Comparison of ENCODE assay signal across 27 cellular contexts in the genomic region with DNA sequence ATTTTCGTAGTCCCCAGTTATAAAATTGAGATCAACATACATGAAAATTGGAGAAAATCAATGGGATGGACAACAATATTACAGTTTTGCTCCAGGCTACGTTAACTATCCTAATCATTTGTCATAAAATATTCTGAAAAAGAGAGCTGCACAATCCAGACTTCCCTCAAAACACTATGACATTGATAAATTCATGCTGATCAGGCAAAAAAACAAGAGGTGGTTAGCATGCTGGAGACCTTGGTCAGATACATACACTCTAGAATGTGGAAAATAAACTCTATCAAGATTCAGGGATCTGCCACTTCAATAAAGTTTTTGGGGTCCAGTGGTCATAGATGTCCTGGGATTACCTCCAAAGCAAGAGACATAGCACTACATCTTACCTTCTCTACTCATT. TPM values are rescaled to one million over a fixed set of nuclear protein-coding genes. Genes with fewer than 3 reads are reported as not detected.
"Had no signal": no experiment of that assay in that cellular context is flagged by ENCODE, and none has a peak within 500 bp of the region (broad histone marks: within the 10 kb centered on the region; RNA-seq: fewer than 3 reads in every experiment).

No MANE protein-coding gene starts in this region.

- H3K27ac Mint-ChIP-seq: activated CD8-positive, alpha-beta T cell treated with anti-CD3 and anti-CD28 coated beads for 36 hours; activated naive CD8-positive, alpha-beta T cell treated with anti-CD3 and anti-CD28 coated beads, Interleukin-2, amount 10 ng/mL, durations not matched to agents 7 days and 5 days; activated T-cell treated with anti-CD3 and anti-CD28 coated beads, Interleukin-2, amount 50 U/mL, for 72 hours; activated T-helper 2 cell treated with anti-CD3 and anti-CD28 coated beads, Interferon-gamma antibody, Interleukin-2, Interleukin-4, amounts not matched to agents 10 μg/mL and 5 μg/mL and 100 μg/mL, durations not matched to agents 14 hours and 24 hours and 36 hours had no signal

- H3K27ac ChIP-seq: adrenal gland, KMS-11, Peyer's patch, VCaP had no signal

- ATAC-seq: activated CD8-positive, alpha-beta T cell treated with anti-CD3 and anti-CD28 coated beads for 36 hours; activated T-cell treated with anti-CD3 and anti-CD28 coated beads, Interleukin-2, amount 50 U/mL, for 72 hours had no signal

- H3K36me3 Mint-ChIP-seq: activated naive CD8-positive, alpha-beta T cell treated with anti-CD3 and anti-CD28 coated beads, Interleukin-2, amount 10 ng/mL, durations not matched to agents 7 days and 5 days had no signal

- H3K4me3 Mint-ChIP-seq: activated CD8-positive, alpha-beta T cell treated with anti-CD3 and anti-CD28 coated beads for 36 hours; activated naive CD8-positive, alpha-beta T cell treated with anti-CD3 and anti-CD28 coated beads, Interleukin-2, amount 10 ng/mL, durations not matched to agents 7 days and 5 days; activated T-cell treated with anti-CD3 and anti-CD28 coated beads, Interleukin-2, amount 50 U/mL, for 72 hours had no signal

- H3K4me2 ChIP-seq: KMS-11 had no signal

- H3K4me1 Mint-ChIP-seq: activated naive CD8-positive, alpha-beta T cell treated with anti-CD3 and anti-CD28 coated beads, Interleukin-2, amount 10 ng/mL, durations not matched to agents 7 days and 5 days had no signal

- H3K9me3 Mint-ChIP-seq: activated CD8-positive, alpha-beta T cell treated with anti-CD3 and anti-CD28 coated beads for 36 hours; activated naive CD8-positive, alpha-beta T cell treated with anti-CD3 and anti-CD28 coated beads, Interleukin-2, amount 10 ng/mL, durations not matched to agents 7 days and 5 days; activated T-cell treated with anti-CD3 and anti-CD28 coated beads, Interleukin-2, amount 50 U/mL, for 72 hours; activated T-helper 2 cell treated with anti-CD3 and anti-CD28 coated beads, Interferon-gamma antibody, Interleukin-2, Interleukin-4, amounts not matched to agents 10 μg/mL and 5 μg/mL and 100 μg/mL, durations not matched to agents 14 hours and 24 hours and 36 hours had no signal

- DNase-seq: activated CD4-positive, alpha-beta T cell treated with anti-CD3 and anti-CD28 coated beads, Interleukin-2, amount 50 U/mL, for 1 hour; activated CD4-positive, CD25-positive, alpha-beta regulatory T cell; activated CD8-positive, alpha-beta memory T cell treated with anti-CD3 and anti-CD28 coated beads, Interleukin-2, amount 50 U/mL, for 4 hours; activated CD8-positive, alpha-beta T cell treated with anti-CD3 and anti-CD28 coated beads for 36 hours; activated naive CD4-positive, alpha-beta T cell treated with anti-CD3 and anti-CD28 coated beads, Interleukin-2, amount 50 U/mL, for 16 hours; activated naive CD8-positive, alpha-beta T cell treated with anti-CD3 and anti-CD28 coated beads, Interleukin-2, amount 10 ng/mL, durations not matched to agents 7 days and 5 days; activated T-cell treated with anti-CD3 and anti-CD28 coated beads, Interleukin-2, amount 50 U/mL, for 72 hours; adrenal gland; anterior cingulate cortex; central memory CD4-positive, alpha-beta T cell; MG63; MV-4-11; NCI-H1092 treated with DMSO at 0.1 percent for 48 hours; NCI-H1417 treated with DMSO at 0.1 percent for 48 hours; NCI-H1694 treated with DMSO at 0.1 percent for 48 hours; NCI-H2029 treated with DMSO at 0.1 percent for 48 hours; NCI-H345; NCI-H510A; NCI-H526 treated with DMSO at 0.1 percent for 48 hours; Peyer's patch; SHP77 treated with DMSO at 0.1 percent for 48 hours; T-helper 1 cell had no signal

- H3K9ac ChIP-seq: KMS-11 had no signal

- H3K4me1 ChIP-seq: adrenal gland, Peyer's patch had no signal

- H3K4me3 ChIP-seq: adrenal gland, MG63, Peyer's patch had no signal

- H3K27me3 ChIP-seq: adrenal gland, MG63, Peyer's patch had no signal

- H3K9me3 ChIP-seq: adrenal gland, Peyer's patch had no signal

- FAIRE-seq: bronchial epithelial cell had no signal

- H3K36me3 ChIP-seq: adrenal gland, MG63, Peyer's patch had no signal

RNA-seq across cellular contexts. Expression of gene ARHGAP29, which starts 32.5 kb away (rescaled TPM):
- total RNA-seq: activated CD8-positive, alpha-beta T cell treated with anti-CD3 and anti-CD28 coated beads for 36 hours; activated naive CD8-positive, alpha-beta T cell treated with anti-CD3 and anti-CD28 coated beads, Interleukin-2, amount 10 ng/mL, durations not matched to agents 7 days and 5 days; T-helper 2 cell treated with Interferon-gamma antibody and Interleukin-4, amounts not matched to agents 100 ng/mL and 5 ng/mL, for 36 hours had no signal
